Comparison of ENCODE assay signal across 12 cellular contexts in the genomic region with DNA sequence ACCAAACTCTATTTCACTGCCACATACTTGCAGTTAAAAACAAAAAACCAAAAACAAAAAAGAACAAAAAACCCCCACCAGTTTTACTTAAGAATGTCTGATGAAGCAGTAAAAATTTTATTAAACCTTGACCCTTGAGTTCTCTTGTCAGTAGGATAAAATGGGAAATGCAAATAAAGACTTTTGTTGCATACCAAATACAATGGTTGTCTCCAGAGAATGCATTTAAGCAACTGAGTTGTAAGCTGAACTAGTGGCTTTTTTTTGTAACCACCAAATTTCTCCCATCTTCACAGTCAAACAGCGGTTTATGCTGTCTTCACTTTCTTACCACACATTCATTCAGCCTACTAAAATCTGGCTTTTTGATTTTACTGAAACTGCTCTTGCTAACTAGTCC. TPM values are rescaled to one million over a fixed set of nuclear protein-coding genes. Genes with fewer than 3 reads are reported as not detected.
DNase-seq lines count a peak whose midpoint lies in the region; ATAC-seq and TF ChIP-seq lines count a peak whose summit lies in the region.
"Had no signal": no experiment of that assay in that cellular context is flagged by ENCODE, and none has a peak within 500 bp of the region (broad histone marks: within the 10 kb centered on the region; RNA-seq: fewer than 3 reads in every experiment).

No MANE protein-coding gene starts in this region.

- H3K4me3 ChIP-seq in BLaER1 (no peak overlapping the region), GM23248 (no peak overlapping the region), gastroesophageal sphincter (no peak overlapping the region), brain microvascular endothelial cell (ENCODE audit: low read depth, low read length) (no peak overlapping the region)
- H3K4me3 ChIP-seq in naive thymus-derived CD4-positive, alpha-beta T cell (ENCODE audit: low read length) = no peak overlapping the region

- H3K27me3 ChIP-seq in BLaER1 (no peaks in the 10 kb centered on the region), GM23248 (replicated peaks; ENCODE audit: insufficient read depth) (no peaks in the 10 kb centered on the region), gastroesophageal sphincter (no peaks in the 10 kb centered on the region), brain microvascular endothelial cell (replicated peaks) (no peaks in the 10 kb centered on the region)
- no peaks in the 10 kb centered on the region for H3K27me3 ChIP-seq in naive thymus-derived CD4-positive, alpha-beta T cell (ENCODE audit: control insufficient read depth in 2 of 2, insufficient read depth in 2 of 2, low read length in 2 of 2)

- H2AFZ ChIP-seq in GM23248 = no peak overlapping the region

- H3K79me2 ChIP-seq in GM23248 (ENCODE audit: insufficient read depth) = peaks cover 76% of the 10 kb centered on the region

- no peaks in the 10 kb centered on the region for H3K27me3 Mint-ChIP-seq in activated T-helper 2 cell treated with anti-CD3 and anti-CD28 coated beads, Interferon-gamma antibody, Interleukin-2, Interleukin-4, amounts not matched to agents 10 μg/mL and 5 μg/mL and 100 μg/mL, durations not matched to agents 14 hours and 24 hours and 36 hours (ENCODE audit: low read depth)
- H3K27me3 Mint-ChIP-seq in naive thymus-derived CD4-positive, alpha-beta T cell = peaks cover 0 to 2% (median 0%) of the 10 kb centered on the region in 5 donors
- H3K27me3 Mint-ChIP-seq: effector memory CD8-positive, alpha-beta T cell had no signal

- no peak for TF ChIP-seq CTCF in gastroesophageal sphincter (IDR thresholded peaks at IDR 0.05)
- TF ChIP-seq CTCF in brain microvascular endothelial cell (IDR thresholded peaks at IDR 0.05; ENCODE audit: low read depth, low read length, missing control alignments) = no peak

- no peaks in the 10 kb centered on the region for H3K9me3 Mint-ChIP-seq in activated T-helper 2 cell treated with anti-CD3 and anti-CD28 coated beads, Interferon-gamma antibody, Interleukin-2, Interleukin-4, amounts not matched to agents 10 μg/mL and 5 μg/mL and 100 μg/mL, durations not matched to agents 14 hours and 24 hours and 36 hours
- peaks cover 0 to 2% (median 0%) of the 10 kb centered on the region in 11 donors for H3K9me3 Mint-ChIP-seq in naive thymus-derived CD4-positive, alpha-beta T cell
- H3K9me3 Mint-ChIP-seq: effector memory CD8-positive, alpha-beta T cell had no signal

- TF ChIP-seq POLR2A in gastroesophageal sphincter (IDR thresholded peaks at IDR 0.05) = no peak

- H3K9ac ChIP-seq in BLaER1 = no peak overlapping the region
- H3K9ac ChIP-seq in GM23248 = no peak overlapping the region

- H4K20me1 ChIP-seq in BLaER1 (peaks cover 71% of the 10 kb centered on the region), GM23248 (ENCODE audit: insufficient read depth) (peaks cover 8% of the 10 kb centered on the region; the same call in 1 of the 2 replicates)

- DNase-seq in GM23248 (no peak), SKM-1 (lab: John Stamatoyannopoulos, UW; ENCODE audit: unreplicated experiment) (no peak), brain microvascular endothelial cell (no peak)
- DNase-seq in activated T-helper 2 cell treated with anti-CD3 and anti-CD28 coated beads, Interferon-gamma antibody, Interleukin-2, Interleukin-4, amounts not matched to agents 10 μg/mL and 5 μg/mL and 100 μg/mL, durations not matched to agents 14 hours and 24 hours and 36 hours (ENCODE audit: low spot score) = no peak
- peak in 1 of 9 donors; percentile 43 for DNase-seq in naive thymus-derived CD4-positive, alpha-beta T cell
- DNase-seq: effector memory CD8-positive, alpha-beta T cell; NCI-H1436 treated with DMSO at 0.1 percent for 48 hours; OCI-M1 had no signal

- H3K27ac Mint-ChIP-seq in activated T-helper 2 cell treated with anti-CD3 and anti-CD28 coated beads, Interferon-gamma antibody, Interleukin-2, Interleukin-4, amounts not matched to agents 10 μg/mL and 5 μg/mL and 100 μg/mL, durations not matched to agents 14 hours and 24 hours and 36 hours = peak overlapping the region; percentile 38
- H3K27ac Mint-ChIP-seq in naive thymus-derived CD4-positive, alpha-beta T cell = peak overlapping the region in 8 of 9 donors; percentile 0 to 98 (median 54)
- H3K27ac Mint-ChIP-seq: effector memory CD8-positive, alpha-beta T cell had no signal

- H3K27ac ChIP-seq in BLaER1 (no peak overlapping the region), GM23248 (no peak overlapping the region), gastroesophageal sphincter (peak overlapping the region in 2 of 4 donors; percentile 26 to 30), brain microvascular endothelial cell (no peak overlapping the region)
- H3K27ac ChIP-seq in naive thymus-derived CD4-positive, alpha-beta T cell (ENCODE audit: low read depth, low read length) = no peak overlapping the region
- H3K27ac ChIP-seq: C4-2B had no signal

- H3K4me2 ChIP-seq in BLaER1 (peak overlapping the region; percentile 72), GM23248 (ENCODE audit: unreplicated experiment) (peak overlapping the region; percentile 5)

- in situ Hi-C loops in GM23248 (cut with MboI) (no loop called here), brain microvascular endothelial cell (cut with HindIII; ENCODE audit: low pct_ligation_motif_present, low sequenced_read_pairs) (no loop called here)

- H3K4me3 Mint-ChIP-seq in activated T-helper 2 cell treated with anti-CD3 and anti-CD28 coated beads, Interferon-gamma antibody, Interleukin-2, Interleukin-4, amounts not matched to agents 10 μg/mL and 5 μg/mL and 100 μg/mL, durations not matched to agents 14 hours and 24 hours and 36 hours (ENCODE audit: low read depth) = peak overlapping the region; percentile 1
- H3K4me3 Mint-ChIP-seq in naive thymus-derived CD4-positive, alpha-beta T cell = peak overlapping the region in 9 of 10 donors; percentile 6 to 94 (median 49)
- H3K4me3 Mint-ChIP-seq: effector memory CD8-positive, alpha-beta T cell had no signal

- H3K36me3 ChIP-seq in BLaER1 (peaks cover 25% of the 10 kb centered on the region), GM23248 (ENCODE audit: low read depth) (no peaks in the 10 kb centered on the region), gastroesophageal sphincter (peaks cover 0 to 3% of the 10 kb centered on the region in 2 donors), brain microvascular endothelial cell (replicated peaks) (no peaks in the 10 kb centered on the region)
- H3K36me3 ChIP-seq in naive thymus-derived CD4-positive, alpha-beta T cell (ENCODE audit: control insufficient read depth in 2 of 3, insufficient read depth in 3 of 3, low read length in 3 of 3) = no peaks in the 10 kb centered on the region

- 40 to 59% methylated on average over 1 of the region's 1 CpG for WGBS in GM23248 (ENCODE audit: low coverage in 1 of 2, low lambda C conversion rate in 2 of 2, missing lambda C conversion rate in 2 of 2), 2 experiments
- 83 to 100% methylated on average over 1 of the region's 1 CpG for WGBS in gastroesophageal sphincter (ENCODE audit: low coverage in 1 of 2), 2 donors

- POLR2A ChIA-PET in naive thymus-derived CD4-positive, alpha-beta T cell (lab: Charles Lee) = interaction anchor here (8.9 kb wide), 1 partner anchor 16 kb away, joined by 71 read pairs; no protein-coding TSS in a partner anchor

- H3K9me3 ChIP-seq in BLaER1 (peaks cover 7% of the 10 kb centered on the region; the same call in 1 of the 2 replicates), GM23248 (ENCODE audit: low read depth) (no peaks in the 10 kb centered on the region), gastroesophageal sphincter (no peaks in the 10 kb centered on the region)
- H3K9me3 ChIP-seq in naive thymus-derived CD4-positive, alpha-beta T cell (ENCODE audit: control insufficient read depth in 2 of 3, low read length in 3 of 3) = no peaks in the 10 kb centered on the region

- peaks cover 28% of the 10 kb centered on the region for H3K36me3 Mint-ChIP-seq in activated T-helper 2 cell treated with anti-CD3 and anti-CD28 coated beads, Interferon-gamma antibody, Interleukin-2, Interleukin-4, amounts not matched to agents 10 μg/mL and 5 μg/mL and 100 μg/mL, durations not matched to agents 14 hours and 24 hours and 36 hours (ENCODE audit: low read depth)
- H3K36me3 Mint-ChIP-seq in naive thymus-derived CD4-positive, alpha-beta T cell = peaks cover 0 to 14% (median 3%) of the 10 kb centered on the region in 5 donors

- peaks cover 70% of the 10 kb centered on the region for H3K4me1 ChIP-seq in BLaER1
- H3K4me1 ChIP-seq in GM23248 (ENCODE audit: insufficient read depth) = peaks cover 29% of the 10 kb centered on the region
- peaks cover 14 to 45% of the 10 kb centered on the region in 2 donors for H3K4me1 ChIP-seq in naive thymus-derived CD4-positive, alpha-beta T cell (ENCODE audit: control insufficient read depth in 2 of 2, insufficient read depth in 2 of 2, low read length in 2 of 2)
- peaks cover 10 to 79% (median 22%) of the 10 kb centered on the region in 3 donors for H3K4me1 ChIP-seq in gastroesophageal sphincter

- CTCF ChIA-PET in naive thymus-derived CD4-positive, alpha-beta T cell (lab: Charles Lee) = no interaction called here

- TF ChIP-seq EP300 in gastroesophageal sphincter (IDR thresholded peaks at IDR 0.05) = no peak

- no peaks in the 10 kb centered on the region for H3K9me2 ChIP-seq in GM23248 (ENCODE audit: insufficient read depth)

- H3F3A ChIP-seq in GM23248 (ENCODE audit: insufficient read depth) = peaks cover 7% of the 10 kb centered on the region

- H3K4me1 Mint-ChIP-seq in activated T-helper 2 cell treated with anti-CD3 and anti-CD28 coated beads, Interferon-gamma antibody, Interleukin-2, Interleukin-4, amounts not matched to agents 10 μg/mL and 5 μg/mL and 100 μg/mL, durations not matched to agents 14 hours and 24 hours and 36 hours (ENCODE audit: low read depth) = peaks cover 48% of the 10 kb centered on the region
- peaks cover 45 to 78% (median 62%) of the 10 kb centered on the region in 7 donors for H3K4me1 Mint-ChIP-seq in naive thymus-derived CD4-positive, alpha-beta T cell

- intact Hi-C loops in activated T-helper 2 cell treated with anti-CD3 and anti-CD28 coated beads, Interferon-gamma antibody, Interleukin-2, Interleukin-4, amounts not matched to agents 10 μg/mL and 5 μg/mL and 100 μg/mL, durations not matched to agents 14 hours and 24 hours and 36 hours (cut with micrococcal nuclease) = loop anchor here (1.0 kb wide), 1 partner anchor 38 kb away; no protein-coding TSS in a partner anchor
- intact Hi-C loops in naive thymus-derived CD4-positive, alpha-beta T cell (cut with micrococcal nuclease) = loop anchor here in 1 of 2 donors (1.0 kb wide), 1 partner anchor 9 kb away; no protein-coding TSS in a partner anchor

- ATAC-seq in naive thymus-derived CD4-positive, alpha-beta T cell = no peak
- ATAC-seq in gastroesophageal sphincter = no peak
- no peak for ATAC-seq in GM18511 (IDR thresholded peaks at IDR 0.05; ENCODE audit: unreplicated experiment)
- ATAC-seq: effector memory CD8-positive, alpha-beta T cell had no signal

RNA-seq across cellular contexts. Expression of gene SYPL1, which starts 3.1 kb away (rescaled TPM):
- total RNA-seq in GM23248 (2014; rRNA removed; shearing (Covaris generic)) = 49.0 and 59.7 TPM in 2 replicates
- 105 and 110 TPM in 2 replicates for polyA plus RNA-seq in GM23248 (2016; fragmentation: Nextera tagmentation; extraction: Ambion mirVana)
- total RNA-seq in activated T-helper 2 cell treated with anti-CD3 and anti-CD28 coated beads, Interferon-gamma antibody, Interleukin-2, Interleukin-4, amounts not matched to agents 10 μg/mL and 5 μg/mL and 100 μg/mL, durations not matched to agents 14 hours and 24 hours and 36 hours = 38.2 and 40.9 TPM in 2 replicates
- 10 to 100 TPM; 37.5 to 54.0 (median 46.6) TPM for total RNA-seq in naive thymus-derived CD4-positive, alpha-beta T cell
- 100 to 1,000 TPM in 1 of 2 donors, 10 to 100 TPM in 1; 80.6 to 106 TPM for polyA plus RNA-seq in naive thymus-derived CD4-positive, alpha-beta T cell
- total RNA-seq in gastroesophageal sphincter = 100 to 1,000 TPM in 1 of 4 donors, 10 to 100 TPM in 3; 80.0 to 132 (median 93.2) TPM
